Comparison of ENCODE assay signal across 24 cellular contexts in genomic region chr6:147033267-147033666, GRCh38.
DNase-seq lines count a peak whose midpoint lies in the region; FAIRE-seq and TF ChIP-seq lines count a peak whose summit lies in the region.
"Had no signal": no experiment of that assay in that cellular context is flagged by ENCODE, and none has a peak within 500 bp of the region (broad histone marks: within the 10 kb centered on the region; RNA-seq: fewer than 3 reads in every experiment).

No MANE protein-coding gene starts in this region.

- H3K9ac ChIP-seq in GM23248 = no peak overlapping the region
- H3K9ac ChIP-seq in NT2/D1 (ENCODE audit: insufficient read length, low read depth) = no peak overlapping the region

- H3K9me3 ChIP-seq in GM23248 (ENCODE audit: low read depth) (no peaks in the 10 kb centered on the region), NT2/D1 (ENCODE audit: insufficient read depth, low read length) (no peaks in the 10 kb centered on the region)
- H3K9me3 ChIP-seq: body of pancreas, Caco-2, colonic mucosa, lower lobe of right lung had no signal

- peaks cover 19% of the 10 kb centered on the region for H3K4me1 Mint-ChIP-seq in osteocyte (ENCODE audit: unreplicated experiment)
- H3K4me1 Mint-ChIP-seq: activated naive CD4-positive, alpha-beta T cell treated with anti-CD3 and anti-CD28 coated beads, Interleukin-2, amount 50 U/mL, for 24 hours had no signal

- no peak for FAIRE-seq in HTR-8/SVneo (lab: Jason Lieb, UNC)
- FAIRE-seq: endometrium, urothelium cell line had no signal

- H3K9me2 ChIP-seq in GM23248 (ENCODE audit: insufficient read depth) = no peaks in the 10 kb centered on the region

- H3K27ac ChIP-seq in GM23248 = no peak overlapping the region
- H3K27ac ChIP-seq: body of pancreas, colonic mucosa, foreskin keratinocyte, lower lobe of right lung, VCaP had no signal

- H3K27ac Mint-ChIP-seq in osteocyte (ENCODE audit: unreplicated experiment) = peak overlapping the region; percentile 10
- H3K27ac Mint-ChIP-seq: activated CD4-positive, alpha-beta memory T cell treated with anti-CD3 and anti-CD28 coated beads for 36 hours; activated naive CD4-positive, alpha-beta T cell treated with anti-CD3 and anti-CD28 coated beads, Interleukin-2, amount 50 U/mL, for 24 hours; activated T-cell treated with anti-CD3 and anti-CD28 coated beads, Interleukin-2, amount 50 U/mL, for 24 hours had no signal

- H3K27me3 ChIP-seq in GM23248 (replicated peaks; ENCODE audit: insufficient read depth) (no peaks in the 10 kb centered on the region), NT2/D1 (ENCODE audit: insufficient read depth, insufficient read length) (no peaks in the 10 kb centered on the region)
- H3K27me3 ChIP-seq: body of pancreas, colonic mucosa, foreskin keratinocyte had no signal

- no peak overlapping the region for H3K4me3 ChIP-seq in GM23248
- H3K4me3 ChIP-seq in NT2/D1 (ENCODE audit: insufficient read length, low read depth) = no peak overlapping the region
- no peak overlapping the region for H3K4me3 ChIP-seq in fibroblast of villous mesenchyme (ENCODE audit: low read depth, low read length)
- H3K4me3 ChIP-seq: body of pancreas, colonic mucosa, lower lobe of right lung had no signal

- no peaks in the 10 kb centered on the region for H3K27me3 Mint-ChIP-seq in osteocyte (ENCODE audit: unreplicated experiment)
- H3K27me3 Mint-ChIP-seq: activated CD4-positive, alpha-beta memory T cell treated with anti-CD3 and anti-CD28 coated beads for 36 hours; activated naive CD4-positive, alpha-beta T cell treated with anti-CD3 and anti-CD28 coated beads, Interleukin-2, amount 50 U/mL, for 24 hours; activated T-cell treated with anti-CD3 and anti-CD28 coated beads, Interleukin-2, amount 50 U/mL, for 24 hours had no signal

- no peak overlapping the region for H3K4me3 Mint-ChIP-seq in osteocyte (ENCODE audit: unreplicated experiment)
- H3K4me3 Mint-ChIP-seq: activated CD4-positive, alpha-beta memory T cell treated with anti-CD3 and anti-CD28 coated beads for 36 hours; activated naive CD4-positive, alpha-beta T cell treated with anti-CD3 and anti-CD28 coated beads, Interleukin-2, amount 50 U/mL, for 24 hours; activated T-cell treated with anti-CD3 and anti-CD28 coated beads, Interleukin-2, amount 50 U/mL, for 24 hours had no signal

- no peaks in the 10 kb centered on the region for H3K36me3 Mint-ChIP-seq in osteocyte (ENCODE audit: unreplicated experiment)
- H3K36me3 Mint-ChIP-seq: activated CD4-positive, alpha-beta memory T cell treated with anti-CD3 and anti-CD28 coated beads for 36 hours had no signal

- WGBS in GM23248 (ENCODE audit: low coverage in 1 of 2, low lambda C conversion rate in 2 of 2, missing lambda C conversion rate in 2 of 2), 2 experiments = 80 to 95% methylated on average over 2 of the region's 2 CpGs

- no peaks in the 10 kb centered on the region for H3K79me2 ChIP-seq in GM23248 (ENCODE audit: insufficient read depth)

- H4K20me1 ChIP-seq in GM23248 (ENCODE audit: insufficient read depth) = no peaks in the 10 kb centered on the region

- peak; percentile 26 for DNase-seq in GM23248
- DNase-seq in NT2/D1 (ENCODE audit: low read depth, low spot score) = peak; percentile 59
- peak; percentile 18 for DNase-seq in fibroblast of villous mesenchyme (ENCODE audit: low read depth)
- no peak for DNase-seq in osteocyte (ENCODE audit: extremely low spot score, unreplicated experiment)
- no peak for DNase-seq in HTR-8/SVneo (ENCODE audit: insufficient read length, low spot score)
- no peak for DNase-seq in amygdala (lab: John Stamatoyannopoulos, UW)
- no peak for DNase-seq in stimulated activated CD4-positive, alpha-beta T cell treated with anti-CD3 and anti-CD28 coated beads, Interleukin-4, amount 100 ng/mL, for 1 hour
- DNase-seq in MV-4-11 (lab: John Stamatoyannopoulos, UW) = no peak
- DNase-seq: activated CD4-positive, alpha-beta memory T cell treated with anti-CD3 and anti-CD28 coated beads for 36 hours; activated T-cell treated with anti-CD3 and anti-CD28 coated beads, Interleukin-2, amount 50 U/mL, for 24 hours; AML-193; body of pancreas; Caco-2; colonic mucosa; lower lobe of right lung; NCI-H1694 treated with DMSO at 0.1 percent for 48 hours; NCI-H524; SHP77; stimulated activated CD4-positive, alpha-beta T cell treated with anti-CD3 and anti-CD28 coated beads, Interleukin-2, amount 100 ng/mL, for 24 hours had no signal

- no peaks in the 10 kb centered on the region for H3K4me1 ChIP-seq in GM23248 (ENCODE audit: insufficient read depth)
- H3K4me1 ChIP-seq in NT2/D1 (ENCODE audit: insufficient read depth, insufficient read length) = no peaks in the 10 kb centered on the region
- H3K4me1 ChIP-seq: body of pancreas, Caco-2, colonic mucosa, foreskin keratinocyte, lower lobe of right lung had no signal

- no peak for TF ChIP-seq CTCF in fibroblast of villous mesenchyme (IDR thresholded peaks at IDR 0.05; ENCODE audit: insufficient read depth, low read depth, low read length)
- TF ChIP-seq CTCF in osteocyte (IDR thresholded peaks at IDR 0.05) = no peak

- no peaks in the 10 kb centered on the region for H3K36me3 ChIP-seq in GM23248 (ENCODE audit: low read depth)
- no peaks in the 10 kb centered on the region for H3K36me3 ChIP-seq in NT2/D1 (ENCODE audit: insufficient read depth, insufficient read length, low read length)
- H3K36me3 ChIP-seq: colonic mucosa, lower lobe of right lung had no signal

- in situ Hi-C loops in GM23248 (cut with MboI) = no loop called here

- H3K4me2 ChIP-seq in GM23248 (ENCODE audit: unreplicated experiment) = no peak overlapping the region

- H3F3A ChIP-seq in GM23248 (ENCODE audit: insufficient read depth) = no peaks in the 10 kb centered on the region

- H3K9me3 Mint-ChIP-seq in osteocyte (ENCODE audit: unreplicated experiment) = no peaks in the 10 kb centered on the region
- H3K9me3 Mint-ChIP-seq: activated CD4-positive, alpha-beta memory T cell treated with anti-CD3 and anti-CD28 coated beads for 36 hours; activated naive CD4-positive, alpha-beta T cell treated with anti-CD3 and anti-CD28 coated beads, Interleukin-2, amount 50 U/mL, for 24 hours; activated T-cell treated with anti-CD3 and anti-CD28 coated beads, Interleukin-2, amount 50 U/mL, for 24 hours had no signal

- no peak overlapping the region for H2AFZ ChIP-seq in GM23248

Comparison
In these comparisons a context has a peak if more than half of its experiments do, and no peak if none do; other contexts are left out.
1. DNase-seq: peak in GM23248 (single experiment), NT2/D1 (single experiment) and fibroblast of villous mesenchyme (single experiment); none in osteocyte (single experiment), HTR-8/SVneo (single experiment), amygdala (0 of 56), stimulated activated CD4-positive, alpha-beta T cell treated with anti-CD3 and anti-CD28 coated beads, Interleukin-4, amount 100 ng/mL, for 1 hour (single experiment) and MV-4-11 (single experiment).